Comparison of ENCODE assay signal across 21 cellular contexts in the genomic region with DNA sequence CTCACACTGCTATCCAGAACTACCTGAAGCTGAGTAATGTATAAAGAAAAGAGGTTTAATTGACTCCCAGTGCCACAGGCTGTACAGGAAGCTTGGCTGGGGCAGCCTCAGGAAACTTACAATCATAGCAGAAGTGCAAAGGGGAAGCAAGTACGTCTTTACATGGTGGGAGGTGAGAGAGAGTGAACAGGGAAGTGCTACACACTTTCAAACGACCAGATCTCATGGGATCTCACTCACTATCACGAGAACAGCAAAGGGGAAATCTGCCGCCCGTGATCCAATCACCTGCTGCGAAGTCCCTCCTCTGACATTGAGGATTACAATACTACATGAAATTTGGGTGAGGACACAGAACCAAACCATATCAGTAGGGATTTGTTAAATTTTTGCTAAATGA.
"Had no signal": no experiment of that assay in that cellular context is flagged by ENCODE, and none has a peak within 500 bp of the region (broad histone marks: within the 10 kb centered on the region; RNA-seq: fewer than 3 reads in every experiment).

No MANE protein-coding gene starts in this region.

- H3K9me3 ChIP-seq: SK-N-SH had no signal

- ATAC-seq: Panc1, PC-3 had no signal

- H3K27ac ChIP-seq: RWPE1 had no signal

- H3K9ac ChIP-seq: SK-N-SH had no signal

- H3K4me2 ChIP-seq: SK-N-SH had no signal

- DNase-seq: IMR-90, Karpas-422, KG1, MM.1S, NCI-H1092 treated with DMSO at 0.1 percent for 48 hours, NCI-H1436, NCI-H187, NCI-H2029, NCI-H2081 treated with DMSO at 0.1 percent for 48 hours, NCI-H2171, NCI-H446, NCI-H510A, NCI-H524 treated with DMSO at 0.1 percent for 48 hours, NCI-H69, NCI-H774, PC-3, SHP77, SK-N-SH, T-helper 1 cell had no signal
